In genomic region chr1:30149226-30149625, GRCh38 we compare ENCODE assay signal across 25 cellular contexts.
"Had no signal": no experiment of that assay in that cellular context is flagged by ENCODE, and none has a peak within 500 bp of the region (broad histone marks: within the 10 kb centered on the region; RNA-seq: fewer than 3 reads in every experiment).

No MANE protein-coding gene starts in this region.

- H2AFZ ChIP-seq: parathyroid adenoma had no signal

- H3K36me3 ChIP-seq: heart left ventricle, left ventricle myocardium inferior, right lobe of liver, stomach, thyroid gland, transverse colon, upper lobe of right lung had no signal

- ATAC-seq: heart left ventricle; psoas muscle; right lobe of liver; stimulated activated naive B cell treated with anti-CD40 and anti-IgM and Interleukin-4, amounts not matched to agents 10 μg/mL and 1 μg/mL and 100 μg/mL, for 72 hours; stimulated activated naive CD8-positive, alpha-beta T cell treated with anti-CD3 and anti-CD28 coated beads, Interleukin-15, Interleukin-2, amounts not matched to agents 100 U/mL and 50 U/mL, for 24 hours; upper lobe of right lung had no signal

- H3K27me3 ChIP-seq: right lobe of liver, testis, thyroid gland had no signal

- H3K27ac ChIP-seq: heart left ventricle, left ventricle myocardium inferior, parathyroid adenoma, psoas muscle, right lobe of liver, skin epidermis, stomach, testis, thyroid gland, transverse colon, upper lobe of right lung had no signal

- H3K27ac Mint-ChIP-seq: immature natural killer cell; mesothelial cell of epicardium; naive B cell; natural killer cell treated with Interleukin-12 subunit alpha and Interleukin-12 subunit beta and Interleukin-15 and Interleukin-18, amount 100 ng/mL, for 72 hours; stimulated activated naive B cell treated with anti-CD40 and anti-IgM and Interleukin-4, amounts not matched to agents 10 μg/mL and 1 μg/mL and 100 μg/mL, for 72 hours had no signal

- H3K4me3 Mint-ChIP-seq: immature natural killer cell; mesothelial cell of epicardium; naive B cell; natural killer cell treated with Interleukin-12 subunit alpha and Interleukin-12 subunit beta and Interleukin-15 and Interleukin-18, amount 100 ng/mL, for 72 hours; stimulated activated naive B cell treated with anti-CD40 and anti-IgM and Interleukin-4, amounts not matched to agents 10 μg/mL and 1 μg/mL and 100 μg/mL, for 72 hours had no signal

- H3K9ac ChIP-seq: parathyroid adenoma had no signal

- DNase-seq: heart left ventricle; hypothalamus; immature natural killer cell; left ventricle myocardium inferior; mesendoderm; naive B cell; nucleus accumbens; psoas muscle; right lobe of liver; stimulated activated CD4-positive, alpha-beta T cell treated with anti-CD3 and anti-CD28 coated beads, Interleukin-12 subunit alpha, Interleukin-12 subunit beta, amount 100 ng/mL, for 4 hours; stimulated activated CD4-positive, alpha-beta T cell treated with anti-CD3 and anti-CD28 coated beads, Interleukin-15, amount 100 ng/mL, for 24 hours; stimulated activated CD4-positive, alpha-beta T cell treated with anti-CD3 and anti-CD28 coated beads, Interleukin-2, amount 100 ng/mL, for 24 hours; stimulated activated CD4-positive, alpha-beta T cell treated with anti-CD3 and anti-CD28 coated beads, Interleukin-4, amount 100 ng/mL, for 1 hour; stimulated activated naive B cell treated with anti-CD40 and anti-IgM and Interleukin-4, amounts not matched to agents 10 μg/mL and 1 μg/mL and 100 μg/mL, for 72 hours; stimulated activated naive CD8-positive, alpha-beta T cell treated with anti-CD3 and anti-CD28 coated beads, Interleukin-15, Interleukin-2, amounts not matched to agents 100 U/mL and 50 U/mL, for 24 hours; stomach; testis; thyroid gland; transverse colon; upper lobe of right lung had no signal

- H3K4me1 Mint-ChIP-seq: immature natural killer cell; mesothelial cell of epicardium; naive B cell; stimulated activated naive B cell treated with anti-CD40 and anti-IgM and Interleukin-4, amounts not matched to agents 10 μg/mL and 1 μg/mL and 100 μg/mL, for 72 hours had no signal

- H3K4me3 ChIP-seq: heart left ventricle, left ventricle myocardium inferior, lung, psoas muscle, right lobe of liver, skin epidermis, stomach, testis, thyroid gland, transverse colon, upper lobe of right lung had no signal

- H3K9me3 ChIP-seq: psoas muscle, right lobe of liver, testis, thyroid gland, transverse colon, upper lobe of right lung had no signal

- H3K4me1 ChIP-seq: heart left ventricle, left ventricle myocardium inferior, parathyroid adenoma, psoas muscle, right lobe of liver, stomach, testis, thyroid gland, transverse colon, upper lobe of right lung had no signal

- H3K36me3 Mint-ChIP-seq: immature natural killer cell; mesothelial cell of epicardium; naive B cell; stimulated activated naive B cell treated with anti-CD40 and anti-IgM and Interleukin-4, amounts not matched to agents 10 μg/mL and 1 μg/mL and 100 μg/mL, for 72 hours had no signal
